33 cellular contexts compared by ENCODE assay signal in the genomic region with DNA sequence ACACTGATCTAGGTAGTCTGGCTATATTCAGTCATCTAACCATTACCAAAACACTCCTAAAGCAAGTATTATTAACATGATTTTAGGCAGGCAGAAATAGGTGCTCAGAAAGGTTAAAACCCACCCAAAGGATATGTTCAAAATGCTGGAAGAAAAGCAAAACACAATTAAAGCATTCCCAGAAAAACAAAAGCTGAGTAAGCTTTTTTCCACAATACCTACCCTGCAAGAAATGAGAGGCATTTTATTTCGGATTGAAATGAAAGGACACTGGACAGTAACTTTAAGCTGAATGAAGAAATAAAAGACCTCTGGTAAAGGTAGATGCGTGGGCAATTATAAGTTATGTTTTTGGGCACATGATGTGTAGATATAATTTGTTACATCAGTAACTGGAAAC. TPM values are rescaled to one million over a fixed set of nuclear protein-coding genes. Genes with fewer than 3 reads are reported as not detected.
A peak's percentile ranks its signal among the peaks of the same experiment; 100 is the strongest.
DNase-seq lines count a peak whose midpoint lies in the region; ATAC-seq, FAIRE-seq and TF ChIP-seq lines count a peak whose summit lies in the region.
"Had no signal": no experiment of that assay in that cellular context is flagged by ENCODE, and none has a peak within 500 bp of the region (broad histone marks: within the 10 kb centered on the region; RNA-seq: fewer than 3 reads in every experiment).

No MANE protein-coding gene starts in this region.

- H3K27ac Mint-ChIP-seq in MCF 10A (ENCODE audit: low read depth, unreplicated experiment) (peak overlapping the region; percentile 42), mesothelial cell of epicardium (no peak overlapping the region)
- H3K27ac Mint-ChIP-seq: CD14-positive monocyte; CD4-positive, alpha-beta memory T cell; CD4-positive, CD25-positive, alpha-beta regulatory T cell; CD8-positive, alpha-beta memory T cell had no signal

- H3K4me3 ChIP-seq in breast epithelium: no peak overlapping the region
- H3K4me3 ChIP-seq in K562: no peak overlapping the region
- H3K4me3 ChIP-seq in HepG2 (replicated peaks in 1 of 3; ENCODE audit: insufficient read depth in 1 of 3, low read depth in 2 of 3, low read length in 3 of 3): no peak overlapping the region
- H3K4me3 ChIP-seq in right lobe of liver: no peak overlapping the region
- H3K4me3 ChIP-seq: BLaER1, GM12878 had no signal

- H3K9me1 ChIP-seq in K562 (ENCODE audit: control insufficient read depth, insufficient read depth, low read length): no peaks in the 10 kb centered on the region

- CTCF ChIA-PET in MCF 10A (lab: Yijun Ruan, JAX) (interaction anchor here (1.1 to 1.7 kb wide), 3 partner anchors 19 to 171 kb away, joined by 3 to 6 read pairs (median 3); no protein-coding TSS in a partner anchor), K562 (lab: Yijun Ruan, JAX; ENCODE audit: low intra/inter-chr PET ratio) (no interaction called here), HepG2 (lab: Yijun Ruan, JAX; ENCODE audit: low intra/inter-chr PET ratio, low total read pairs) (no interaction called here)

- H3K27ac ChIP-seq in breast epithelium: no peak overlapping the region
- no peak overlapping the region for H3K27ac ChIP-seq in K562 (ENCODE audit: extremely low read depth, low read depth, low read length)
- no peak overlapping the region for H3K27ac ChIP-seq in HepG2 (ENCODE audit: extremely low read length, insufficient read depth, low read length)
- H3K27ac ChIP-seq in right lobe of liver: peak overlapping the region; percentile 8 to 89 (median 87)
- H3K27ac ChIP-seq: 22Rv1, BLaER1 had no signal

- H3K4me1 Mint-ChIP-seq in MCF 10A (ENCODE audit: insufficient read depth, unreplicated experiment): peaks cover 29% of the 10 kb centered on the region
- no peaks in the 10 kb centered on the region for H3K4me1 Mint-ChIP-seq in mesothelial cell of epicardium
- H3K4me1 Mint-ChIP-seq: CD14-positive monocyte; CD4-positive, alpha-beta memory T cell; CD4-positive, CD25-positive, alpha-beta regulatory T cell; CD8-positive, alpha-beta memory T cell had no signal

- TF ChIP-seq RAD21 in K562 (CRISPR knock-in tag; conservative IDR thresholded peaks at IDR 0.05 in 1 of 2, IDR thresholded peaks at IDR 0.05 in 1 of 2): no peak
- TF ChIP-seq RAD21 in HepG2 (CRISPR knock-in tag; IDR thresholded peaks at IDR 0.05): no peak

- H4K20me1 ChIP-seq in K562 (replicated peaks; ENCODE audit: control insufficient read depth, insufficient read depth, low read length) (no peaks in the 10 kb centered on the region), HepG2 (ENCODE audit: insufficient read depth, low read length) (peaks cover 6% of the 10 kb centered on the region; the same call in 1 of the 2 replicates)
- H4K20me1 ChIP-seq: BLaER1 had no signal

- H3K36me3 ChIP-seq in breast epithelium: no peaks in the 10 kb centered on the region
- H3K36me3 ChIP-seq in K562 (ENCODE audit: control insufficient read depth, insufficient read depth, low read length): no peaks in the 10 kb centered on the region
- peaks cover 19 to 47% of the 10 kb centered on the region in 2 experiments for H3K36me3 ChIP-seq in HepG2 (replicated peaks in 1 of 2; ENCODE audit: control insufficient read depth in 1 of 2, insufficient read depth in 2 of 2, low read length in 2 of 2)
- H3K36me3 ChIP-seq in right lobe of liver: peaks cover 0 to 35% (median 0%) of the 10 kb centered on the region in 4 donors
- H3K36me3 ChIP-seq: BE2C, BLaER1 had no signal

- H3K4me3 Mint-ChIP-seq in MCF 10A (ENCODE audit: unreplicated experiment): no peak overlapping the region
- no peak overlapping the region for H3K4me3 Mint-ChIP-seq in mesothelial cell of epicardium
- H3K4me3 Mint-ChIP-seq: CD14-positive monocyte; CD4-positive, alpha-beta memory T cell; CD4-positive, CD25-positive, alpha-beta regulatory T cell; CD8-positive, alpha-beta memory T cell had no signal

- no peaks in the 10 kb centered on the region for H3K9me3 Mint-ChIP-seq in MCF 10A (ENCODE audit: unreplicated experiment)
- peaks cover 21% of the 10 kb centered on the region for H3K9me3 Mint-ChIP-seq in mesothelial cell of epicardium

- POLR2A ChIA-PET in MCF 10A (lab: Yijun Ruan, JAX) (interaction anchor here (0.7 to 4.1 kb wide), 3 partner anchors 8 to 27 kb away, joined by 3 to 29 read pairs (median 27); a partner anchor contains a TSS), K562 (lab: Yijun Ruan, JAX) (no interaction called here), HepG2 (lab: Yijun Ruan, JAX) (interaction anchor here (1.1 to 1.5 kb wide), 2 partner anchors 22 to 153 kb away, joined by 3 to 4 read pairs; a partner anchor contains a TSS)

- no peak overlapping the region for H3K4me2 ChIP-seq in K562 (ENCODE audit: insufficient read depth, low read length)
- H3K4me2 ChIP-seq in HepG2 (ENCODE audit: low read depth, low read length): no peak overlapping the region
- H3K4me2 ChIP-seq: BLaER1 had no signal

- 0% methylated on average over 2 of the region's 2 CpGs for WGBS in K562 (ENCODE audit: insufficient coverage, low coverage, missing lambda C conversion rate)
- 94% methylated on average over 2 of the region's 2 CpGs for whole genome bisulfite sequencing in HepG2 (ENCODE audit: low lambda C conversion rate)
- 41% methylated on average over 2 of the region's 2 CpGs for WGBS in right lobe of liver (ENCODE audit: insufficient coverage, low coverage, low lambda C conversion rate, missing lambda C conversion rate)

- H3K9ac ChIP-seq in K562 (ENCODE audit: insufficient read depth in 1 of 2, low read depth in 2 of 2, low read length in 2 of 2) (no peak overlapping the region), HepG2 (ENCODE audit: insufficient read depth, low read depth, low read length) (no peak overlapping the region)
- H3K9ac ChIP-seq: BLaER1 had no signal

- H3K27me3 Mint-ChIP-seq in MCF 10A (ENCODE audit: insufficient read depth, unreplicated experiment) (no peaks in the 10 kb centered on the region), mesothelial cell of epicardium (ENCODE audit: low read depth) (no peaks in the 10 kb centered on the region)

- in situ Hi-C loops in K562 (cut with MboI): no loop called here
- in situ Hi-C loops in HepG2 (cut with HindIII; ENCODE audit: extremely low pct_ligation_motif_present, low pct_unique_long_range_greater_than_20kb): no loop called here

- H3K36me3 Mint-ChIP-seq in MCF 10A (ENCODE audit: insufficient read depth, unreplicated experiment): peaks cover 4% of the 10 kb centered on the region
- no peaks in the 10 kb centered on the region for H3K36me3 Mint-ChIP-seq in mesothelial cell of epicardium
- H3K36me3 Mint-ChIP-seq: CD14-positive monocyte; CD4-positive, alpha-beta memory T cell; CD4-positive, CD25-positive, alpha-beta regulatory T cell; CD8-positive, alpha-beta memory T cell had no signal

- no TSS peak for BruUV-seq in MCF 10A (replicated peaks; lab: Mats Ljungman, UMichigan)
- BruUV-seq in K562 (replicated peaks; lab: Mats Ljungman, UMichigan): no TSS peak
- BruUV-seq in HepG2 (replicated peaks; lab: Mats Ljungman, UMichigan): no TSS peak

- ATAC-seq in K562 (no peak), HepG2 (no peak), right lobe of liver (no peak)
- ATAC-seq: GM12878 had no signal

- TF ChIP-seq EP300 in K562 (IDR thresholded peaks at IDR 0.05; ENCODE audit: low read length): no peak
- no peak for TF ChIP-seq EP300 in HepG2 (IDR thresholded peaks at IDR 0.05; ENCODE audit: low read depth in 2 of 2, low read length in 2 of 2)
- TF ChIP-seq EP300 in HepG2 (CRISPR knock-in tag; IDR thresholded peaks at IDR 0.05; ENCODE audit: borderline replicate concordance): no peak

- TF ChIP-seq POLR2A in breast epithelium (IDR thresholded peaks at IDR 0.05): no peak
- no peak for TF ChIP-seq POLR2A in K562 (conservative IDR thresholded peaks at IDR 0.05)
- TF ChIP-seq POLR2A in HepG2 (IDR thresholded peaks at IDR 0.05; ENCODE audit: insufficient read depth in 1 of 2, low read depth in 2 of 2, low read length in 2 of 2): no peak
- TF ChIP-seq POLR2A in right lobe of liver (IDR thresholded peaks at IDR 0.05): no peak

- H3K79me2 ChIP-seq in K562 (ENCODE audit: control insufficient read depth, insufficient read depth, low read length) (no peaks in the 10 kb centered on the region), HepG2 (ENCODE audit: insufficient read depth, low read length) (peaks cover 65% of the 10 kb centered on the region)

- TF ChIP-seq CTCF in MCF 10A (IDR thresholded peaks at IDR 0.05; ENCODE audit: unreplicated experiment) (no peak), breast epithelium (IDR thresholded peaks at IDR 0.05) (no peak), K562 (IDR thresholded peaks at IDR 0.05 in 2 of 3, conservative IDR thresholded peaks at IDR 0.05 in 1 of 3; ENCODE audit: insufficient read depth in 2 of 3, low read depth in 1 of 3, low read length in 3 of 3) (no peak), HepG2 (CRISPR knock-in tag; IDR thresholded peaks at IDR 0.05) (no peak), right lobe of liver (IDR thresholded peaks at IDR 0.05) (no peak), mesothelial cell of epicardium (IDR thresholded peaks at IDR 0.05; ENCODE audit: unreplicated experiment) (no peak)

- DNase-seq in MCF 10A (ENCODE audit: unreplicated experiment): no peak
- no peak for DNase-seq in breast epithelium (ENCODE audit: low spot score in 2 of 2)
- no peak for DNase-seq in K562 (ENCODE audit: extremely low read depth in 1 of 4, low spot score in 3 of 4)
- DNase-seq in HepG2 (ENCODE audit: low spot score): no peak
- no peak for DNase-seq in right lobe of liver
- no peak for DNase-seq in NK-92 (lab: John Stamatoyannopoulos, UW; ENCODE audit: unreplicated experiment)
- DNase-seq in cortex of kidney (lab: John Stamatoyannopoulos, UW): no peak
- no peak for DNase-seq in mesothelial cell of epicardium (ENCODE audit: low spot score in 2 of 2, unreplicated experiment in 2 of 2)
- DNase-seq: ACHN; BE2C; C1 segment of cervical spinal cord; CD4-positive, alpha-beta memory T cell; CD4-positive, CD25-positive, alpha-beta regulatory T cell; CD8-positive, alpha-beta memory T cell; COR-L47; DMS 273 treated with DMSO at 0.1 percent for 48 hours; DMS153; DMS53; DMS79; DND-41; EL; GDM1 had no signal

- intact Hi-C loops in MCF 10A (cut with micrococcal nuclease): loop anchor here (10.0 kb wide), 1 partner anchor 130 kb away; no protein-coding TSS in a partner anchor
- intact Hi-C loops in breast epithelium (cut with DNase I; ENCODE audit: low total_unique reads): no loop called here
- intact Hi-C loops in K562 (cut with micrococcal nuclease): no loop called here
- intact Hi-C loops in HepG2 (cut with micrococcal nuclease; ENCODE audit: unreplicated experiment): no loop called here
- intact Hi-C loops in right lobe of liver (cut with DNase I): no loop called here

- H2AFZ ChIP-seq in K562 (ENCODE audit: low read depth, low read length) (no peak overlapping the region), HepG2 (ENCODE audit: low read length) (no peak overlapping the region)

- peaks cover 0 to 5% of the 10 kb centered on the region in 2 donors for H3K9me3 ChIP-seq in breast epithelium
- no peaks in the 10 kb centered on the region for H3K9me3 ChIP-seq in K562 (replicated peaks; ENCODE audit: control insufficient read depth, insufficient read depth, low read depth, low read length)
- no peaks in the 10 kb centered on the region for H3K9me3 ChIP-seq in HepG2 (ENCODE audit: low read length)
- no peaks in the 10 kb centered on the region for H3K9me3 ChIP-seq in right lobe of liver
- H3K9me3 ChIP-seq: BE2C, BLaER1 had no signal

- no peaks in the 10 kb centered on the region for H3K27me3 ChIP-seq in breast epithelium
- H3K27me3 ChIP-seq in K562 (ENCODE audit: control insufficient read depth in 2 of 2, insufficient read depth in 2 of 2, low read length in 2 of 2): no peaks in the 10 kb centered on the region
- H3K27me3 ChIP-seq in HepG2 (ENCODE audit: control insufficient read depth in 1 of 2, insufficient read depth in 2 of 2, low read length in 2 of 2): no peaks in the 10 kb centered on the region
- H3K27me3 ChIP-seq in right lobe of liver: no peaks in the 10 kb centered on the region
- H3K27me3 ChIP-seq: BE2C, BLaER1 had no signal

- H3K4me1 ChIP-seq in breast epithelium (no peaks in the 10 kb centered on the region), K562 (replicated peaks in 1 of 2; ENCODE audit: control insufficient read depth in 2 of 2, insufficient read depth in 2 of 2, low read length in 2 of 2) (no peaks in the 10 kb centered on the region), HepG2 (ENCODE audit: insufficient read depth, low read length) (peaks cover 74% of the 10 kb centered on the region), right lobe of liver (peaks cover 0 to 72% (median 19%) of the 10 kb centered on the region in 4 donors)
- H3K4me1 ChIP-seq: BE2C, BLaER1 had no signal

- no peak for FAIRE-seq in K562 (lab: Jason Lieb, UNC)
- FAIRE-seq in HepG2 (lab: Jason Lieb, UNC): no peak
- FAIRE-seq: GM12878, GM12892, GM19239 had no signal

RNA-seq across cellular contexts. Expression of a gene that starts 8.2 kb away (rescaled TPM):
- total RNA-seq in MCF 10A (2022) (not detected in 2 replicates), breast epithelium (10 to 100 TPM in 1 of 3 donors, 1 to 10 TPM in 1, not detected in 1; 1.2 to 12.5 TPM), K562 (2014; rRNA removed) (not detected in 2 replicates), K562 (2014; rRNA removed; fragmentation: Illumina TruSeq; extraction: Trizol) (not detected in 2 replicates), K562 (2015; rRNA removed; fragmentation: Illumina TruSeq; extraction: Trizol) (not detected in 2 replicates), K562 (2021) (not detected in 2 replicates), HepG2 (2016; rRNA removed; fragmentation: Illumina TruSeq; extraction: Trizol) (144 and 260 TPM in 2 replicates), right lobe of liver (100 to 1,000 TPM; 185 to 407 (median 236) TPM), mesothelial cell of epicardium (not detected in 3 replicates)
- total RNA-seq in K562 (2011; cell fraction: chromatin; rRNA removed; ENCODE audit: low replicate concordance): not detected in 2 replicates
- total RNA-seq in K562 (2011; cell fraction: nucleolus; rRNA removed): not detected in 2 replicates
- total RNA-seq in K562 (2011; cell fraction: nucleoplasm; rRNA removed): not detected in 2 replicates
- polyA plus RNA-seq in K562 (2011; rRNA removed) (not detected in 2 replicates), K562 (2014; fragmentation: Illumina TruSeq; extraction: Trizol) (not detected in 2 replicates), K562 (2014; fragmentation: Nextera tagmentation; extraction: Ambion mirVana) (not detected), K562 (2014; rRNA removed) (not detected in 2 replicates), HepG2 (2011; rRNA removed) (333 and 391 TPM in 2 replicates)
- not detected in 2 replicates for polyA plus RNA-seq in K562 (2011; cell fraction: cytosol; rRNA removed)
- not detected in 2 replicates for polyA plus RNA-seq in K562 (2011; cell fraction: nucleus; rRNA removed)
- not detected in 2 replicates for polyA plus RNA-seq in K562 (2012)
- not detected in 2 replicates for polyA minus RNA-seq in K562 (2011; rRNA and poly(A)+ RNA removed)
- not detected in 2 replicates for polyA minus RNA-seq in K562 (2011; cell fraction: cytosol; rRNA and poly(A)+ RNA removed)
- polyA minus RNA-seq in K562 (2011; cell fraction: nucleus; rRNA and poly(A)+ RNA removed): not detected in 2 replicates
- total RNA-seq in HepG2 (2016; cell fraction: cytosol; rRNA removed; fragmentation: Illumina TruSeq; extraction: Trizol; ENCODE audit: low read depth): 46.5 and 59.8 TPM in 2 replicates
- total RNA-seq in HepG2 (2016; cell fraction: insoluble cytoplasmic fraction; rRNA removed; fragmentation: Illumina TruSeq; extraction: Trizol): 147 and 255 TPM in 2 replicates
- total RNA-seq in HepG2 (2016; cell fraction: membrane; rRNA removed; fragmentation: Illumina TruSeq; extraction: Trizol): 72.4 and 91.0 TPM in 2 replicates
- total RNA-seq in HepG2 (2016; cell fraction: nucleus; rRNA removed; fragmentation: Illumina TruSeq; extraction: Trizol): 209 and 232 TPM in 2 replicates
- polyA plus RNA-seq in HepG2 (2011; cell fraction: cytosol; rRNA removed): 334 and 367 TPM in 2 replicates
- polyA plus RNA-seq in HepG2 (2011; cell fraction: nucleus; rRNA removed): 148 and 149 TPM in 2 replicates
- 165 and 183 TPM in 2 replicates for polyA plus RNA-seq in HepG2 (2012)
- polyA plus RNA-seq in HepG2 (2016; cell fraction: cytosol; fragmentation: Illumina TruSeq; extraction: Trizol; ENCODE audit: low read depth): 50.8 and 68.1 TPM in 2 replicates
- 148 and 161 TPM in 2 replicates for polyA plus RNA-seq in HepG2 (2016; cell fraction: insoluble cytoplasmic fraction; fragmentation: Illumina TruSeq; extraction: Trizol; ENCODE audit: low read depth)
- 59.5 and 79.3 TPM in 2 replicates for polyA plus RNA-seq in HepG2 (2016; cell fraction: membrane; fragmentation: Illumina TruSeq; extraction: Trizol; ENCODE audit: low read depth)
- 298 and 309 TPM in 2 replicates for polyA plus RNA-seq in HepG2 (2016; cell fraction: nucleus; fragmentation: Illumina TruSeq; extraction: Trizol; ENCODE audit: insufficient read depth, low read depth)
- 295 TPM in 1 of 2 replicates, not detected in the other for polyA minus RNA-seq in HepG2 (2011; rRNA and poly(A)+ RNA removed; ENCODE audit: low replicate concordance)
- 62.1 and 78.1 TPM in 2 replicates for polyA minus RNA-seq in HepG2 (2011; cell fraction: cytosol; rRNA and poly(A)+ RNA removed)
- polyA minus RNA-seq in HepG2 (2011; cell fraction: nucleus; rRNA and poly(A)+ RNA removed): 54.3 and 66.5 TPM in 2 replicates
- total RNA-seq: A172; A673; CD4-positive, alpha-beta memory T cell; CD4-positive, CD25-positive, alpha-beta regulatory T cell; CD8-positive, alpha-beta memory T cell; G401 had no signal
- polyA plus RNA-seq: AG04450; CD14-positive monocyte; CD4-positive, alpha-beta memory T cell; CD4-positive, CD25-positive, alpha-beta regulatory T cell; CD8-positive, alpha-beta memory T cell had no signal

RNA-seq across cellular contexts. Expression of a gene that starts 21.8 kb away (rescaled TPM):
- total RNA-seq in MCF 10A (2022) (not detected in 2 replicates), breast epithelium (not detected), K562 (2014; rRNA removed) (not detected in 2 replicates), K562 (2014; rRNA removed; fragmentation: Illumina TruSeq; extraction: Trizol) (not detected in 2 replicates), K562 (2015; rRNA removed; fragmentation: Illumina TruSeq; extraction: Trizol) (not detected in 2 replicates), K562 (2021) (not detected in 2 replicates), HepG2 (2016; rRNA removed; fragmentation: Illumina TruSeq; extraction: Trizol) (12.1 and 20.1 TPM in 2 replicates), right lobe of liver (100 to 1,000 TPM; 114 to 400 (median 239) TPM), mesothelial cell of epicardium (not detected in 3 replicates)
- total RNA-seq in K562 (2011; cell fraction: chromatin; rRNA removed; ENCODE audit: low replicate concordance): not detected in 2 replicates
- not detected in 2 replicates for total RNA-seq in K562 (2011; cell fraction: nucleolus; rRNA removed)
- not detected in 2 replicates for total RNA-seq in K562 (2011; cell fraction: nucleoplasm; rRNA removed)
- polyA plus RNA-seq in K562 (2011; rRNA removed) (not detected in 2 replicates), K562 (2014; fragmentation: Illumina TruSeq; extraction: Trizol) (not detected in 2 replicates), K562 (2014; fragmentation: Nextera tagmentation; extraction: Ambion mirVana) (not detected), K562 (2014; rRNA removed) (not detected in 2 replicates), HepG2 (2011; rRNA removed) (17.3 and 20.2 TPM in 2 replicates)
- polyA plus RNA-seq in K562 (2011; cell fraction: cytosol; rRNA removed): not detected in 2 replicates
- polyA plus RNA-seq in K562 (2011; cell fraction: nucleus; rRNA removed): not detected in 2 replicates
- polyA plus RNA-seq in K562 (2012): not detected in 2 replicates
- not detected in 2 replicates for polyA minus RNA-seq in K562 (2011; rRNA and poly(A)+ RNA removed)
- polyA minus RNA-seq in K562 (2011; cell fraction: cytosol; rRNA and poly(A)+ RNA removed): not detected in 2 replicates
- not detected in 2 replicates for polyA minus RNA-seq in K562 (2011; cell fraction: nucleus; rRNA and poly(A)+ RNA removed)
- total RNA-seq in HepG2 (2016; cell fraction: cytosol; rRNA removed; fragmentation: Illumina TruSeq; extraction: Trizol; ENCODE audit: low read depth): 2.9 and 3.2 TPM in 2 replicates
- total RNA-seq in HepG2 (2016; cell fraction: insoluble cytoplasmic fraction; rRNA removed; fragmentation: Illumina TruSeq; extraction: Trizol): 12.4 and 19.4 TPM in 2 replicates
- 7.0 and 7.6 TPM in 2 replicates for total RNA-seq in HepG2 (2016; cell fraction: membrane; rRNA removed; fragmentation: Illumina TruSeq; extraction: Trizol)
- total RNA-seq in HepG2 (2016; cell fraction: nucleus; rRNA removed; fragmentation: Illumina TruSeq; extraction: Trizol): 15.9 and 21.0 TPM in 2 replicates
- polyA plus RNA-seq in HepG2 (2011; cell fraction: cytosol; rRNA removed): 11.5 and 15.3 TPM in 2 replicates
- 5.4 and 6.4 TPM in 2 replicates for polyA plus RNA-seq in HepG2 (2011; cell fraction: nucleus; rRNA removed)
- polyA plus RNA-seq in HepG2 (2012): 14.6 and 20.7 TPM in 2 replicates
- polyA plus RNA-seq in HepG2 (2016; cell fraction: cytosol; fragmentation: Illumina TruSeq; extraction: Trizol; ENCODE audit: low read depth): 1.4 and 1.5 TPM in 2 replicates
- 9.7 and 11.2 TPM in 2 replicates for polyA plus RNA-seq in HepG2 (2016; cell fraction: insoluble cytoplasmic fraction; fragmentation: Illumina TruSeq; extraction: Trizol; ENCODE audit: low read depth)
- polyA plus RNA-seq in HepG2 (2016; cell fraction: membrane; fragmentation: Illumina TruSeq; extraction: Trizol; ENCODE audit: low read depth): 3.7 and 4.1 TPM in 2 replicates
- 22.0 and 24.2 TPM in 2 replicates for polyA plus RNA-seq in HepG2 (2016; cell fraction: nucleus; fragmentation: Illumina TruSeq; extraction: Trizol; ENCODE audit: insufficient read depth, low read depth)
- polyA minus RNA-seq in HepG2 (2011; rRNA and poly(A)+ RNA removed; ENCODE audit: low replicate concordance): 26.7 TPM in 1 of 2 replicates, not detected in the other
- polyA minus RNA-seq in HepG2 (2011; cell fraction: cytosol; rRNA and poly(A)+ RNA removed): 15.7 and 16.5 TPM in 2 replicates
- polyA minus RNA-seq in HepG2 (2011; cell fraction: nucleus; rRNA and poly(A)+ RNA removed): 13.5 and 16.3 TPM in 2 replicates
- total RNA-seq: A172; A673; CD4-positive, alpha-beta memory T cell; CD4-positive, CD25-positive, alpha-beta regulatory T cell; CD8-positive, alpha-beta memory T cell; Daoy; G401; GM12878 had no signal
- polyA plus RNA-seq: AG04450; CD14-positive monocyte; CD4-positive, alpha-beta memory T cell; CD4-positive, CD25-positive, alpha-beta regulatory T cell; CD8-positive, alpha-beta memory T cell; GM12878 had no signal

RNA-seq across cellular contexts. Expression of a gene that starts 51.6 kb away (rescaled TPM):
- not detected in 2 replicates for total RNA-seq in MCF 10A (2022)
- not detected for total RNA-seq in breast epithelium
- not detected in 2 replicates for total RNA-seq in K562 (2011; cell fraction: chromatin; rRNA removed; ENCODE audit: low replicate concordance)
- total RNA-seq in K562 (2011; cell fraction: nucleolus; rRNA removed): not detected in 2 replicates
- total RNA-seq in K562 (2011; cell fraction: nucleoplasm; rRNA removed): not detected in 2 replicates
- total RNA-seq in K562 (2014; rRNA removed): not detected in 2 replicates
- total RNA-seq in K562 (2014; rRNA removed; fragmentation: Illumina TruSeq; extraction: Trizol): not detected in 2 replicates
- total RNA-seq in K562 (2015; rRNA removed; fragmentation: Illumina TruSeq; extraction: Trizol): not detected in 2 replicates
- not detected in 2 replicates for total RNA-seq in K562 (2021)
- polyA plus RNA-seq in K562 (2011; rRNA removed): not detected in 2 replicates
- polyA plus RNA-seq in K562 (2011; cell fraction: cytosol; rRNA removed): not detected in 2 replicates
- polyA plus RNA-seq in K562 (2011; cell fraction: nucleus; rRNA removed): not detected in 2 replicates
- polyA plus RNA-seq in K562 (2012): not detected in 2 replicates
- not detected in 2 replicates for polyA plus RNA-seq in K562 (2014; fragmentation: Illumina TruSeq; extraction: Trizol)
- not detected for polyA plus RNA-seq in K562 (2014; fragmentation: Nextera tagmentation; extraction: Ambion mirVana)
- polyA plus RNA-seq in K562 (2014; rRNA removed): not detected in 2 replicates
- polyA minus RNA-seq in K562 (2011; rRNA and poly(A)+ RNA removed): not detected in 2 replicates
- polyA minus RNA-seq in K562 (2011; cell fraction: cytosol; rRNA and poly(A)+ RNA removed): not detected in 2 replicates
- not detected in 2 replicates for polyA minus RNA-seq in K562 (2011; cell fraction: nucleus; rRNA and poly(A)+ RNA removed)
- 0.24 TPM in 1 of 2 replicates, not detected in the other for total RNA-seq in HepG2 (2016; rRNA removed; fragmentation: Illumina TruSeq; extraction: Trizol)
- not detected in 2 replicates for total RNA-seq in HepG2 (2016; cell fraction: cytosol; rRNA removed; fragmentation: Illumina TruSeq; extraction: Trizol; ENCODE audit: low read depth)
- 0.21 TPM in 1 of 2 replicates, not detected in the other for total RNA-seq in HepG2 (2016; cell fraction: insoluble cytoplasmic fraction; rRNA removed; fragmentation: Illumina TruSeq; extraction: Trizol)
- not detected in 2 replicates for total RNA-seq in HepG2 (2016; cell fraction: membrane; rRNA removed; fragmentation: Illumina TruSeq; extraction: Trizol)
- not detected in 2 replicates for total RNA-seq in HepG2 (2016; cell fraction: nucleus; rRNA removed; fragmentation: Illumina TruSeq; extraction: Trizol)
- 0.08 TPM in 1 of 2 replicates, not detected in the other for polyA plus RNA-seq in HepG2 (2011; rRNA removed)
- not detected in 2 replicates for polyA plus RNA-seq in HepG2 (2011; cell fraction: cytosol; rRNA removed)
- 0.81 and 0.84 TPM in 2 replicates for polyA plus RNA-seq in HepG2 (2011; cell fraction: nucleus; rRNA removed)
- 0.17 TPM in 1 of 2 replicates, not detected in the other for polyA plus RNA-seq in HepG2 (2012)
- polyA plus RNA-seq in HepG2 (2016; cell fraction: cytosol; fragmentation: Illumina TruSeq; extraction: Trizol; ENCODE audit: low read depth): not detected in 2 replicates
- not detected in 2 replicates for polyA plus RNA-seq in HepG2 (2016; cell fraction: insoluble cytoplasmic fraction; fragmentation: Illumina TruSeq; extraction: Trizol; ENCODE audit: low read depth)
- 0.21 TPM in 1 of 2 replicates, not detected in the other for polyA plus RNA-seq in HepG2 (2016; cell fraction: membrane; fragmentation: Illumina TruSeq; extraction: Trizol; ENCODE audit: low read depth)
- not detected in 2 replicates for polyA plus RNA-seq in HepG2 (2016; cell fraction: nucleus; fragmentation: Illumina TruSeq; extraction: Trizol; ENCODE audit: insufficient read depth, low read depth)
- not detected in 2 replicates for polyA minus RNA-seq in HepG2 (2011; rRNA and poly(A)+ RNA removed; ENCODE audit: low replicate concordance)
- not detected in 2 replicates for polyA minus RNA-seq in HepG2 (2011; cell fraction: cytosol; rRNA and poly(A)+ RNA removed)
- polyA minus RNA-seq in HepG2 (2011; cell fraction: nucleus; rRNA and poly(A)+ RNA removed): 0.87 and 1.4 TPM in 2 replicates
- total RNA-seq in right lobe of liver: not detected
- not detected in 3 replicates for total RNA-seq in mesothelial cell of epicardium
- total RNA-seq: A172; A673; CD4-positive, alpha-beta memory T cell; CD4-positive, CD25-positive, alpha-beta regulatory T cell; CD8-positive, alpha-beta memory T cell; Daoy; G401; GM12878 had no signal
- polyA plus RNA-seq: AG04450; CD14-positive monocyte; CD4-positive, alpha-beta memory T cell; CD4-positive, CD25-positive, alpha-beta regulatory T cell; CD8-positive, alpha-beta memory T cell; GM12878 had no signal

Comparison
In these comparisons a context has a peak if more than half of its experiments do, and no peak if none do; other contexts are left out.
1. H3K27ac ChIP-seq: peak in right lobe of liver (3 of 3); none in breast epithelium (0 of 2), K562 (single experiment) and HepG2 (single experiment).